Comparison of ENCODE assay signal across 15 cellular contexts in genomic region chr7:156218544-156219306, GRCh38.
A peak's percentile ranks its signal among the peaks of the same experiment; 100 is the strongest.
DNase-seq lines count a peak whose midpoint lies in the region; TF ChIP-seq lines count a peak whose summit lies in the region.
"Had no signal": no experiment of that assay in that cellular context is flagged by ENCODE, and none has a peak within 500 bp of the region (broad histone marks: within the 10 kb centered on the region; RNA-seq: fewer than 3 reads in every experiment).

No MANE protein-coding gene starts in this region.

- no peaks in the 10 kb centered on the region for H3K4me1 ChIP-seq in endodermal cell (ENCODE audit: control insufficient read depth, insufficient read depth, low read length)
- H3K4me1 ChIP-seq: BLaER1 treated with 17β-estradiol and CSF1 and Interleukin-3, amounts not matched to agents 10 nM and 100 nM had no signal

- 78 to 79% methylated on average over 13 of the region's 13 CpGs for WGBS in endodermal cell (ENCODE audit: insufficient coverage in 1 of 2, insufficient read length in 1 of 2), 2 experiments

- H3K27ac ChIP-seq in endodermal cell (ENCODE audit: low read depth, low read length) = no peak overlapping the region
- H3K27ac ChIP-seq: BLaER1 treated with 17β-estradiol and CSF1 and Interleukin-3, amounts not matched to agents 10 nM and 100 nM had no signal

- intact Hi-C loops in activated CD4-positive, alpha-beta memory T cell treated with anti-CD3 and anti-CD28 coated beads for 36 hours (cut with micrococcal nuclease) = no loop called here

- H3K9ac ChIP-seq in endodermal cell (ENCODE audit: extremely low read depth, low read length, poor library complexity, severe bottlenecking) = no peak overlapping the region
- H3K9ac ChIP-seq: BLaER1 treated with 17β-estradiol and CSF1 and Interleukin-3, amounts not matched to agents 10 nM and 100 nM had no signal

- POLR2A ChIA-PET in activated CD4-positive, alpha-beta memory T cell treated with anti-CD3 and anti-CD28 coated beads for 36 hours (lab: Charles Lee) = no interaction called here

- peak overlapping the region; percentile 23 for H3K27ac Mint-ChIP-seq in activated naive CD4-positive, alpha-beta T cell treated with anti-CD3 and anti-CD28 coated beads, Interleukin-2, amount 50 U/mL, for 24 hours
- H3K27ac Mint-ChIP-seq in endodermal cell (no peak overlapping the region), type B pancreatic cell (no peak overlapping the region)
- no peak overlapping the region for H3K27ac Mint-ChIP-seq in activated CD4-positive, alpha-beta memory T cell treated with anti-CD3 and anti-CD28 coated beads for 36 hours
- H3K27ac Mint-ChIP-seq: CD4-positive, alpha-beta T cell; H9 had no signal

- no peaks in the 10 kb centered on the region for H3K27me3 ChIP-seq in endodermal cell (ENCODE audit: control insufficient read depth, insufficient read depth, low read length, poor library complexity, severe bottlenecking)
- H3K27me3 ChIP-seq: BLaER1 treated with 17β-estradiol and CSF1 and Interleukin-3, amounts not matched to agents 10 nM and 100 nM had no signal

- H3K9me3 Mint-ChIP-seq in activated naive CD4-positive, alpha-beta T cell treated with anti-CD3 and anti-CD28 coated beads, Interleukin-2, amount 50 U/mL, for 24 hours = no peaks in the 10 kb centered on the region
- H3K9me3 Mint-ChIP-seq in endodermal cell (no peaks in the 10 kb centered on the region), type B pancreatic cell (no peaks in the 10 kb centered on the region)
- no peaks in the 10 kb centered on the region for H3K9me3 Mint-ChIP-seq in activated CD4-positive, alpha-beta memory T cell treated with anti-CD3 and anti-CD28 coated beads for 36 hours
- H3K9me3 Mint-ChIP-seq: CD4-positive, alpha-beta T cell; H9 had no signal

- H3K4me3 Mint-ChIP-seq in activated naive CD4-positive, alpha-beta T cell treated with anti-CD3 and anti-CD28 coated beads, Interleukin-2, amount 50 U/mL, for 24 hours = no peak overlapping the region
- H3K4me3 Mint-ChIP-seq in endodermal cell = no peak overlapping the region
- no peak overlapping the region for H3K4me3 Mint-ChIP-seq in type B pancreatic cell
- no peak overlapping the region for H3K4me3 Mint-ChIP-seq in activated CD4-positive, alpha-beta memory T cell treated with anti-CD3 and anti-CD28 coated beads for 36 hours
- H3K4me3 Mint-ChIP-seq: CD4-positive, alpha-beta T cell; H9 had no signal

- H3K9me3 ChIP-seq in endodermal cell (ENCODE audit: control insufficient read depth, low read length) = no peaks in the 10 kb centered on the region
- H3K9me3 ChIP-seq: BLaER1 treated with 17β-estradiol and CSF1 and Interleukin-3, amounts not matched to agents 10 nM and 100 nM had no signal

- DNase-seq in activated naive CD4-positive, alpha-beta T cell (lab: John Stamatoyannopoulos, UW) = no peak
- peak; percentile 28 for DNase-seq in activated CD8-positive, alpha-beta memory T cell treated with anti-CD3 and anti-CD28 coated beads, Interleukin-2, amount 50 U/mL, for 48 hours
- DNase-seq in endodermal cell (peak; percentile 36), type B pancreatic cell (ENCODE audit: extremely low spot score, unreplicated experiment) (peak; percentile 27), CD1c-positive myeloid dendritic cell (ENCODE audit: extremely low spot score) (no peak), AG20443 (ENCODE audit: low spot score) (no peak)
- no peak for DNase-seq in activated CD4-positive, alpha-beta memory T cell treated with anti-CD3 and anti-CD28 coated beads for 36 hours
- DNase-seq: 8988T; Calu3; CD4-positive, alpha-beta T cell; DMS 273 treated with DMSO at 0.1 percent for 48 hours; GOT3; H9 had no signal

- H3K36me3 ChIP-seq in endodermal cell (ENCODE audit: control insufficient read depth, insufficient read depth, low read length) = no peaks in the 10 kb centered on the region
- H3K36me3 ChIP-seq: BLaER1 treated with 17β-estradiol and CSF1 and Interleukin-3, amounts not matched to agents 10 nM and 100 nM had no signal

- no peaks in the 10 kb centered on the region for H3K4me1 Mint-ChIP-seq in activated naive CD4-positive, alpha-beta T cell treated with anti-CD3 and anti-CD28 coated beads, Interleukin-2, amount 50 U/mL, for 24 hours
- H3K4me1 Mint-ChIP-seq in endodermal cell (peaks cover 5% of the 10 kb centered on the region), type B pancreatic cell (ENCODE audit: unreplicated experiment) (no peaks in the 10 kb centered on the region)
- no peaks in the 10 kb centered on the region for H3K4me1 Mint-ChIP-seq in activated CD4-positive, alpha-beta memory T cell treated with anti-CD3 and anti-CD28 coated beads for 36 hours (ENCODE audit: low read depth)
- H3K4me1 Mint-ChIP-seq: H9 had no signal

- TF ChIP-seq CTCF in endodermal cell (conservative IDR thresholded peaks at IDR 0.05) (no peak), type B pancreatic cell (conservative IDR thresholded peaks at IDR 0.05) (no peak)

- no peaks in the 10 kb centered on the region for H3K36me3 Mint-ChIP-seq in activated naive CD4-positive, alpha-beta T cell treated with anti-CD3 and anti-CD28 coated beads, Interleukin-2, amount 50 U/mL, for 24 hours
- H3K36me3 Mint-ChIP-seq in endodermal cell (ENCODE audit: low read depth) (no peaks in the 10 kb centered on the region), type B pancreatic cell (no peaks in the 10 kb centered on the region)
- no peaks in the 10 kb centered on the region for H3K36me3 Mint-ChIP-seq in activated CD4-positive, alpha-beta memory T cell treated with anti-CD3 and anti-CD28 coated beads for 36 hours

- H3K4me3 ChIP-seq in endodermal cell (ENCODE audit: low read length) = no peak overlapping the region
- H3K4me3 ChIP-seq: BLaER1 treated with 17β-estradiol and CSF1 and Interleukin-3, amounts not matched to agents 10 nM and 100 nM had no signal

- CTCF ChIA-PET in activated CD4-positive, alpha-beta memory T cell treated with anti-CD3 and anti-CD28 coated beads for 36 hours (lab: Charles Lee) = no interaction called here

- peaks cover 1% of the 10 kb centered on the region for H3K27me3 Mint-ChIP-seq in activated naive CD4-positive, alpha-beta T cell treated with anti-CD3 and anti-CD28 coated beads, Interleukin-2, amount 50 U/mL, for 24 hours
- H3K27me3 Mint-ChIP-seq in endodermal cell (ENCODE audit: insufficient read depth) (peaks cover 3% of the 10 kb centered on the region), type B pancreatic cell (peaks cover 8% of the 10 kb centered on the region)
- no peaks in the 10 kb centered on the region for H3K27me3 Mint-ChIP-seq in activated CD4-positive, alpha-beta memory T cell treated with anti-CD3 and anti-CD28 coated beads for 36 hours
- H3K27me3 Mint-ChIP-seq: CD4-positive, alpha-beta T cell had no signal

Comparison
In these comparisons a context has a peak if more than half of its experiments do, and no peak if none do; other contexts are left out.
1. DNase-seq: peak in activated CD8-positive, alpha-beta memory T cell treated with anti-CD3 and anti-CD28 coated beads, Interleukin-2, amount 50 U/mL, for 48 hours (single experiment), endodermal cell (single experiment) and type B pancreatic cell (single experiment); none in activated naive CD4-positive, alpha-beta T cell (0 of 4), activated CD4-positive, alpha-beta memory T cell treated with anti-CD3 and anti-CD28 coated beads for 36 hours (single experiment), CD1c-positive myeloid dendritic cell (single experiment) and AG20443 (single experiment).